ENCODE assay signal across 1 cellular context in genomic region chrX:14872851-14873675, GRCh38.
TF ChIP-seq lines count a peak whose summit lies in the region.

TSS of gene FANCB (minus strand) at chrX:14873069. CDS start at chrX:14865510, 7,559 bp downstream.
TSS of gene MOSPD2 (plus strand) at chrX:14873421. CDS start at chrX:14873529, 108 bp downstream.

TF ChIP-seq in GM12878, 131 proteins besides CTCF, POLR2A, EP300 and RAD21 (continued from another document):
- TF ChIP-seq MXI1 (IDR thresholded peaks at IDR 0.05; ENCODE audit: low read depth, low read length) (peak; percentile 84), CREM (IDR thresholded peaks at IDR 0.05; ENCODE audit: low read depth) (0 out of 2 replicates have a peak, but pooled peaks have one; percentile 24), BHLHE40 (IDR thresholded peaks at IDR 0.05; ENCODE audit: borderline replicate concordance in 1 of 2, low read depth in 2 of 2, low read length in 1 of 2) (peak; percentile 88 to 95), EGR1 (IDR thresholded peaks at IDR 0.05; ENCODE audit: borderline replicate concordance in 1 of 2, low read depth in 2 of 2, low read length in 2 of 2) (peak in 1 of 2 experiments; percentile 89; a peak in 2 of 3 replicates), USF1 (IDR thresholded peaks at IDR 0.05; ENCODE audit: borderline replicate concordance, extremely low read length, insufficient read depth, low read depth, low read length) (peak; percentile 21), SIN3A (IDR thresholded peaks at IDR 0.05; ENCODE audit: low read depth, low read length) (peak; percentile 97), RFX5 (IDR thresholded peaks at IDR 0.05; ENCODE audit: low read depth, low read length) (peak; percentile 34; the same call in 1 of the 2 replicates), MTA3 (IDR thresholded peaks at IDR 0.05; ENCODE audit: borderline replicate concordance, low read length) (no peak), SKIL (IDR thresholded peaks at IDR 0.05; ENCODE audit: low read depth, poor library complexity, severe bottlenecking) (no peak), GABPA (IDR thresholded peaks at IDR 0.05; ENCODE audit: low read depth) (peak; percentile 54), E2F4 (IDR thresholded peaks at IDR 0.05; ENCODE audit: low read depth, low read length) (peak; percentile 95), E2F8 (IDR thresholded peaks at IDR 0.05; ENCODE audit: low read depth, partially characterized antibody) (peak; percentile 32), NKRF (conservative IDR thresholded peaks at IDR 0.05) (peak; percentile 98), ZNF207 (IDR thresholded peaks at IDR 0.05; ENCODE audit: borderline replicate concordance) (no peak), ASH2L (IDR thresholded peaks at IDR 0.05; ENCODE audit: borderline replicate concordance, low read depth) (no peak), CHD2 (IDR thresholded peaks at IDR 0.05; ENCODE audit: borderline replicate concordance, low read depth, low read length) (peak; percentile 37; the same call in 1 of the 2 replicates), GATAD2B (conservative IDR thresholded peaks at IDR 0.05; ENCODE audit: low read depth) (no peak)
